8 cellular contexts compared by ENCODE assay signal in genomic region chr10:102114861-102115618, GRCh38. TPM values are rescaled to one million over a fixed set of nuclear protein-coding genes. Genes with fewer than 3 reads are reported as not detected.
A peak's percentile ranks its signal among the peaks of the same experiment; 100 is the strongest.
DNase-seq lines count a peak whose midpoint lies in the region; ATAC-seq and TF ChIP-seq lines count a peak whose summit lies in the region.

No MANE protein-coding gene starts in this region.

- H3K9me3 Mint-ChIP-seq in stimulated activated effector memory CD8-positive, alpha-beta T cell treated with anti-CD3 and anti-CD28 coated beads, Interleukin-12 subunit alpha, Interleukin-12 subunit beta, amount 100 ng/mL, for 72 hours: no peaks in the 10 kb centered on the region

- H3K36me3 ChIP-seq in PC-9 (ENCODE audit: low read depth) (no peaks in the 10 kb centered on the region), esophagus squamous epithelium (peaks cover 12 to 20% (median 20%) of the 10 kb centered on the region in 3 donors)

- H3K4me1 ChIP-seq in PC-9 (replicated peaks; ENCODE audit: insufficient read depth) (no peaks in the 10 kb centered on the region; the same call in none of the 2 replicates), esophagus squamous epithelium (peaks cover 63 to 96% (median 70%) of the 10 kb centered on the region in 3 donors)

- peaks cover 57% of the 10 kb centered on the region for H3K36me3 Mint-ChIP-seq in stimulated activated effector memory CD8-positive, alpha-beta T cell treated with anti-CD3 and anti-CD28 coated beads, Interleukin-12 subunit alpha, Interleukin-12 subunit beta, amount 100 ng/mL, for 72 hours

- no peaks in the 10 kb centered on the region for H3K9me2 ChIP-seq in PC-9 (ENCODE audit: insufficient read depth)

- TF ChIP-seq POLR2A in esophagus squamous epithelium (IDR thresholded peaks at IDR 0.05): peak in 3 of 4 donors; percentile 11 to 75 (median 38)

- H3F3A ChIP-seq in PC-9 (ENCODE audit: insufficient read depth, low read depth): no peaks in the 10 kb centered on the region

- H3K9me3 ChIP-seq in PC-9 (ENCODE audit: insufficient read depth, low read depth): no peaks in the 10 kb centered on the region
- H3K9me3 ChIP-seq in esophagus squamous epithelium: no peaks in the 10 kb centered on the region

- peak overlapping the region; percentile 75 for H3K4me2 ChIP-seq in PC-9

- peak; percentile 67 for ATAC-seq in GM19455 (IDR thresholded peaks at IDR 0.05; ENCODE audit: unreplicated experiment)
- ATAC-seq in stimulated activated effector memory CD8-positive, alpha-beta T cell treated with anti-CD3 and anti-CD28 coated beads, Interleukin-12 subunit alpha, Interleukin-12 subunit beta, amount 100 ng/mL, for 72 hours: peak; percentile 80

- no TSS peak for BruUV-seq in PC-9 (replicated peaks; lab: Mats Ljungman, UMichigan)

- peaks cover 13% of the 10 kb centered on the region for H3K79me2 ChIP-seq in PC-9 (ENCODE audit: low read depth)

- no peaks in the 10 kb centered on the region; the same call in 1 of the 2 replicates for H4K20me1 ChIP-seq in PC-9 (ENCODE audit: insufficient read depth)

- H3K4me1 Mint-ChIP-seq in stimulated activated effector memory CD8-positive, alpha-beta T cell treated with anti-CD3 and anti-CD28 coated beads, Interleukin-12 subunit alpha, Interleukin-12 subunit beta, amount 100 ng/mL, for 72 hours: peaks cover 74% of the 10 kb centered on the region

- intact Hi-C loops in PC-9 (cut with micrococcal nuclease; ENCODE audit: unreplicated experiment) (loop anchor here (2.0 kb wide), 1 partner anchor 38 kb away; the partner anchor contains the start of gene NOLC1), esophagus squamous epithelium (cut with DNase I) (no loop called here)

- CTCF ChIA-PET in PC-9 (lab: Charles Lee): interaction anchor here (0.7 kb wide), 2 partner anchors 19 to 281 kb away, joined by 3 to 4 read pairs; no protein-coding TSS in a partner anchor

- H2AFZ ChIP-seq in PC-9: peak overlapping the region; percentile 73

- H3K4me3 ChIP-seq in PC-9 (peak overlapping the region; percentile 66; the same call in 1 of the 2 replicates), esophagus squamous epithelium (peak overlapping the region; percentile 58 to 90 (median 82))

- no peaks in the 10 kb centered on the region for H3K27me3 ChIP-seq in PC-9 (ENCODE audit: insufficient read depth, low read depth)
- H3K27me3 ChIP-seq in esophagus squamous epithelium: no peaks in the 10 kb centered on the region

- POLR2A ChIA-PET in PC-9 (lab: Charles Lee; ENCODE audit: unreplicated experiment): interaction anchor here (0.5 to 0.6 kb wide), 2 partner anchors 284 to 815 kb away, joined by 4 to 8 read pairs; no protein-coding TSS in a partner anchor

- H3K27ac ChIP-seq in PC-9: no peak overlapping the region
- peak overlapping the region; percentile 91 to 99 (median 95) for H3K27ac ChIP-seq in esophagus squamous epithelium

- peak overlapping the region; percentile 94 for H3K27ac Mint-ChIP-seq in stimulated activated effector memory CD8-positive, alpha-beta T cell treated with anti-CD3 and anti-CD28 coated beads, Interleukin-12 subunit alpha, Interleukin-12 subunit beta, amount 100 ng/mL, for 72 hours

- peak overlapping the region; percentile 81 for H3K4me3 Mint-ChIP-seq in stimulated activated effector memory CD8-positive, alpha-beta T cell treated with anti-CD3 and anti-CD28 coated beads, Interleukin-12 subunit alpha, Interleukin-12 subunit beta, amount 100 ng/mL, for 72 hours

- WGBS in esophagus squamous epithelium, 2 donors: 0 to 1% methylated on average over 9 to 19 of the region's 23 CpGs

- TF ChIP-seq CTCF in PC-9 (conservative IDR thresholded peaks at IDR 0.05) (no peak), esophagus squamous epithelium (IDR thresholded peaks at IDR 0.05) (no peak)

- peak; percentile 44 for DNase-seq in COR-L47 (lab: John Stamatoyannopoulos, UW)
- peak in 73 of 76 experiments; percentile 31 to 90 (median 80) for DNase-seq in HUDEP-2 (lab: John Stamatoyannopoulos, UW; ENCODE audit: unreplicated experiment in 76 of 76)
- DNase-seq in PC-9: peak; percentile 39 to 66
- peak; percentile 92 to 94 for DNase-seq in activated T-cell treated with anti-CD3 and anti-CD28 coated beads, Interleukin-2, amount 50 U/mL, for 48 hours
- no peak for DNase-seq in esophagus squamous epithelium (lab: John Stamatoyannopoulos, UW)
- DNase-seq in myocyte (ENCODE audit: low read depth): peak; percentile 91
- DNase-seq in stimulated activated effector memory CD8-positive, alpha-beta T cell treated with anti-CD3 and anti-CD28 coated beads, Interleukin-12 subunit alpha, Interleukin-12 subunit beta, amount 100 ng/mL, for 72 hours (ENCODE audit: low spot score in 2 of 2): peak; percentile 61 to 86

RNA-seq across cellular contexts. Expression of gene LDB1, which starts 5.1 kb away (rescaled TPM):
- total RNA-seq in PC-9 (2021) (31.2 and 38.5 TPM in 2 replicates), esophagus squamous epithelium (10 to 100 TPM; 26.2 to 54.0 (median 27.3) TPM), myocyte (39.1 and 42.2 TPM in 2 replicates)
- polyA plus RNA-seq in myocyte (2012): 56.2 TPM

RNA-seq across cellular contexts. Expression of gene PPRC1, which starts 17.8 kb away (rescaled TPM):
- total RNA-seq in PC-9 (2021): 22.9 and 25.1 TPM in 2 replicates
- total RNA-seq in esophagus squamous epithelium: 10 to 100 TPM; 10.5 to 29.9 (median 27.2) TPM
- 18.4 and 18.8 TPM in 2 replicates for total RNA-seq in myocyte
- polyA plus RNA-seq in myocyte (2012): 27.0 TPM

RNA-seq across cellular contexts. Expression of gene NOLC1, which starts 37.1 kb away (rescaled TPM):
- total RNA-seq in PC-9 (2021): 58.3 and 59.5 TPM in 2 replicates
- 10 to 100 TPM; 38.6 to 90.6 (median 83.4) TPM for total RNA-seq in esophagus squamous epithelium
- 53.4 and 75.6 TPM in 2 replicates for total RNA-seq in myocyte
- polyA plus RNA-seq in myocyte (2012): 31.2 TPM

RNA-seq across cellular contexts. Expression of gene HPS6, which starts 49.9 kb away (rescaled TPM):
- total RNA-seq in PC-9 (2021): 12.5 and 16.9 TPM in 2 replicates
- 10 to 100 TPM; 22.7 to 29.4 (median 23.3) TPM for total RNA-seq in esophagus squamous epithelium
- total RNA-seq in myocyte: 34.2 and 37.8 TPM in 2 replicates
- polyA plus RNA-seq in myocyte (2012): 16.5 TPM

RNA-seq across cellular contexts. Expression of gene ARMH3, which starts 59.1 kb away (rescaled TPM):
- total RNA-seq in PC-9 (2021): 12.0 and 12.8 TPM in 2 replicates
- total RNA-seq in esophagus squamous epithelium: 10 to 100 TPM; 13.3 to 17.2 (median 16.1) TPM
- 7.4 and 7.6 TPM in 2 replicates for total RNA-seq in myocyte
- 14.1 TPM for polyA plus RNA-seq in myocyte (2012)
